19 cellular contexts compared by ENCODE assay signal in genomic region chr9:78663367-78663766, GRCh38.
"Had no signal": no experiment of that assay in that cellular context is flagged by ENCODE, and none has a peak within 500 bp of the region (broad histone marks: within the 10 kb centered on the region; RNA-seq: fewer than 3 reads in every experiment).

No MANE protein-coding gene starts in this region.

- H3K4me3 ChIP-seq: colonic mucosa, left ventricle myocardium inferior, lower lobe of right lung, sigmoid colon, skin epidermis, testis, tibial nerve had no signal

- H3K27ac Mint-ChIP-seq: endodermal cell; immature natural killer cell; naive B cell; stimulated activated naive CD8-positive, alpha-beta T cell treated with anti-CD3 and anti-CD28 coated beads, Interleukin-15, amount 100 ng/mL, for 72 hours had no signal

- H3K27ac ChIP-seq: colonic mucosa, foreskin keratinocyte, left ventricle myocardium inferior, lower lobe of right lung, neutrophil, sigmoid colon, skin epidermis, testis, tibial nerve had no signal

- H3K9me3 Mint-ChIP-seq: endodermal cell, naive B cell had no signal

- H3K27me3 ChIP-seq: colonic mucosa, neutrophil, sigmoid colon, testis, tibial nerve had no signal

- DNase-seq: colonic mucosa; dermis blood vessel endothelial cell; endodermal cell; erythroblast; foreskin keratinocyte; immature natural killer cell; left ventricle myocardium inferior; lower lobe of right lung; mesenchymal stem cell; naive B cell; sigmoid colon; stimulated activated CD4-positive, alpha-beta T cell treated with anti-CD3 and anti-CD28 coated beads, Interleukin-2, amount 100 ng/mL, for 24 hours; stimulated activated CD4-positive, alpha-beta T cell treated with anti-CD3 and anti-CD28 coated beads, Interleukin-4, amount 100 ng/mL, for 4 hours; stimulated activated naive B cell treated with anti-CD40 and anti-IgM and Interleukin-4, amounts not matched to agents 10 μg/mL and 1 μg/mL and 100 μg/mL, for 72 hours; stimulated activated naive CD8-positive, alpha-beta T cell treated with anti-CD3 and anti-CD28 coated beads, Interleukin-15, amount 100 ng/mL, for 72 hours; testis had no signal

- H3K36me3 Mint-ChIP-seq: naive B cell had no signal

- H3K4me3 Mint-ChIP-seq: endodermal cell; immature natural killer cell; stimulated activated naive B cell treated with anti-CD40 and anti-IgM and Interleukin-4, amounts not matched to agents 10 μg/mL and 1 μg/mL and 100 μg/mL, for 72 hours; stimulated activated naive CD8-positive, alpha-beta T cell treated with anti-CD3 and anti-CD28 coated beads, Interleukin-15, amount 100 ng/mL, for 72 hours had no signal

- H3K4me1 Mint-ChIP-seq: immature natural killer cell; stimulated activated naive CD8-positive, alpha-beta T cell treated with anti-CD3 and anti-CD28 coated beads, Interleukin-15, amount 100 ng/mL, for 72 hours had no signal

- H3K9me3 ChIP-seq: colonic mucosa, left ventricle myocardium inferior, lower lobe of right lung, neutrophil, sigmoid colon, testis, tibial nerve had no signal

- ATAC-seq: foreskin keratinocyte; stimulated activated naive B cell treated with anti-CD40 and anti-IgM and Interleukin-4, amounts not matched to agents 10 μg/mL and 1 μg/mL and 100 μg/mL, for 72 hours; stimulated activated naive CD8-positive, alpha-beta T cell treated with anti-CD3 and anti-CD28 coated beads, Interleukin-15, amount 100 ng/mL, for 72 hours had no signal

- H3K4me1 ChIP-seq: colonic mucosa, left ventricle myocardium inferior, lower lobe of right lung, sigmoid colon, testis, tibial nerve had no signal

- H3K36me3 ChIP-seq: colonic mucosa, left ventricle myocardium inferior, lower lobe of right lung, neutrophil, sigmoid colon, tibial nerve had no signal
